26 cellular contexts compared by ENCODE assay signal in genomic region chr10:76779821-76780281, GRCh38.
DNase-seq lines count a peak whose midpoint lies in the region; ATAC-seq and TF ChIP-seq lines count a peak whose summit lies in the region.
"Had no signal": no experiment of that assay in that cellular context is flagged by ENCODE, and none has a peak within 500 bp of the region (broad histone marks: within the 10 kb centered on the region; RNA-seq: fewer than 3 reads in every experiment).

No MANE protein-coding gene starts in this region.

- H3K27ac Mint-ChIP-seq in brain: peak overlapping the region; percentile 6 to 96 (median 79)
- H3K27ac Mint-ChIP-seq in activated CD4-positive, alpha-beta T cell treated with anti-CD3 and anti-CD28 coated beads, Interleukin-2, amount 10 ng/mL, durations not matched to agents 7 days and 5 days: no peak overlapping the region
- H3K27ac Mint-ChIP-seq in activated CD8-positive, alpha-beta T cell treated with anti-CD3 and anti-CD28 coated beads for 36 hours: no peak overlapping the region
- H3K27ac Mint-ChIP-seq: stimulated activated memory B cell treated with anti-CD40 and anti-IgM and Interleukin-4, amounts not matched to agents 10 μg/mL and 1 μg/mL and 100 μg/mL, for 72 hours had no signal

- peaks cover 26% of the 10 kb centered on the region for H3K27me3 Mint-ChIP-seq in brain
- no peaks in the 10 kb centered on the region for H3K27me3 Mint-ChIP-seq in activated CD4-positive, alpha-beta T cell treated with anti-CD3 and anti-CD28 coated beads, Interleukin-2, amount 10 ng/mL, durations not matched to agents 7 days and 5 days
- peaks cover 1% of the 10 kb centered on the region for H3K27me3 Mint-ChIP-seq in activated CD8-positive, alpha-beta T cell treated with anti-CD3 and anti-CD28 coated beads for 36 hours
- H3K27me3 Mint-ChIP-seq: stimulated activated memory B cell treated with anti-CD40 and anti-IgM and Interleukin-4, amounts not matched to agents 10 μg/mL and 1 μg/mL and 100 μg/mL, for 72 hours had no signal

- no peak for TF ChIP-seq EP300 in tibial nerve (IDR thresholded peaks at IDR 0.05)

- H3K9me3 ChIP-seq in muscle layer of colon (ENCODE audit: low read length) (no peaks in the 10 kb centered on the region), tibial nerve (peaks cover 0 to 15% (median 0%) of the 10 kb centered on the region in 4 donors)
- H3K9me3 ChIP-seq: vagina had no signal

- POLR2A ChIA-PET in HEK293T (lab: Yijun Ruan, JAX): no interaction called here
- POLR2A ChIA-PET in activated CD4-positive, alpha-beta T cell treated with anti-CD3 and anti-CD28 coated beads, Interleukin-2, amount 10 ng/mL, durations not matched to agents 7 days and 5 days (lab: Charles Lee): no interaction called here
- POLR2A ChIA-PET in activated CD8-positive, alpha-beta T cell treated with anti-CD3 and anti-CD28 coated beads for 36 hours (lab: Charles Lee): no interaction called here

- H3K4me1 ChIP-seq in muscle layer of colon (ENCODE audit: insufficient read depth, low read length) (peaks cover 27% of the 10 kb centered on the region), tibial nerve (peaks cover 0 to 9% (median 3%) of the 10 kb centered on the region in 4 donors)
- H3K4me1 ChIP-seq: foreskin keratinocyte, spleen, vagina had no signal

- no peak for TF ChIP-seq POLR2A in tibial nerve (IDR thresholded peaks at IDR 0.05)

- TF ChIP-seq CTCF in brain (conservative IDR thresholded peaks at IDR 0.05) (no peak), tibial nerve (IDR thresholded peaks at IDR 0.05) (no peak)
- no peak for TF ChIP-seq CTCF in activated CD8-positive, alpha-beta T cell treated with anti-CD3 and anti-CD28 coated beads for 36 hours (IDR thresholded peaks at IDR 0.05)

- CTCF ChIA-PET in HEK293T (lab: Yijun Ruan, JAX): interaction anchor here (0.8 kb wide), 1 partner anchor 213 kb away, joined by 3 read pairs; no protein-coding TSS in a partner anchor
- CTCF ChIA-PET in activated CD4-positive, alpha-beta T cell treated with anti-CD3 and anti-CD28 coated beads, Interleukin-2, amount 10 ng/mL, durations not matched to agents 7 days and 5 days (lab: Charles Lee): no interaction called here
- CTCF ChIA-PET in activated CD8-positive, alpha-beta T cell treated with anti-CD3 and anti-CD28 coated beads for 36 hours (lab: Charles Lee): no interaction called here

- DNase-seq in HEK293T (ENCODE audit: extremely low spot score) (no peak), tibial nerve (ENCODE audit: low spot score in 2 of 2) (no peak), AG08395 (ENCODE audit: low spot score) (no peak), activated gamma-delta T cell (lab: John Stamatoyannopoulos, UW) (no peak)
- DNase-seq in activated CD4-positive, alpha-beta T cell treated with anti-CD3 and anti-CD28 coated beads, Interleukin-2, amount 10 ng/mL, durations not matched to agents 7 days and 5 days: no peak
- no peak for DNase-seq in activated CD8-positive, alpha-beta T cell treated with anti-CD3 and anti-CD28 coated beads for 36 hours
- DNase-seq: activated CD4-positive, alpha-beta T cell treated with anti-CD3 and anti-CD28 coated beads for 1 hour; activated CD8-positive, alpha-beta memory T cell treated with anti-CD3 and anti-CD28 coated beads for 24 hours; activated T-cell treated with anti-CD3 and anti-CD28 coated beads, Interleukin-2, amount 50 U/mL, for 1 hour; effector memory CD4-positive, alpha-beta T cell; foreskin keratinocyte; heart right ventricle; left ventricle myocardium superior; mucosa of descending colon; NCI-H524; PC-9; SHP77 treated with DMSO at 0.1 percent for 48 hours; spleen; stimulated activated CD4-positive, alpha-beta T cell treated with anti-CD3 and anti-CD28 coated beads, Interleukin-2, amount 100 ng/mL, for 48 hours; T-helper 1 cell had no signal

- peaks cover 18% of the 10 kb centered on the region for H3K4me1 Mint-ChIP-seq in brain
- no peaks in the 10 kb centered on the region for H3K4me1 Mint-ChIP-seq in activated CD4-positive, alpha-beta T cell treated with anti-CD3 and anti-CD28 coated beads, Interleukin-2, amount 10 ng/mL, durations not matched to agents 7 days and 5 days
- H3K4me1 Mint-ChIP-seq in activated CD8-positive, alpha-beta T cell treated with anti-CD3 and anti-CD28 coated beads for 36 hours (ENCODE audit: low read depth): no peaks in the 10 kb centered on the region
- H3K4me1 Mint-ChIP-seq: stimulated activated memory B cell treated with anti-CD40 and anti-IgM and Interleukin-4, amounts not matched to agents 10 μg/mL and 1 μg/mL and 100 μg/mL, for 72 hours had no signal

- H3K4me3 ChIP-seq in muscle layer of colon (ENCODE audit: low read depth in 1 of 2, low read length in 2 of 2) (no peak overlapping the region), tibial nerve (no peak overlapping the region)
- H3K4me3 ChIP-seq: heart right ventricle, mucosa of descending colon, PC-9, spleen, vagina had no signal

- no peak overlapping the region for H3K9ac ChIP-seq in muscle layer of colon (ENCODE audit: low read length)
- H3K9ac ChIP-seq: KMS-11 had no signal

- H3K36me3 Mint-ChIP-seq in brain: no peaks in the 10 kb centered on the region
- H3K36me3 Mint-ChIP-seq in activated CD4-positive, alpha-beta T cell treated with anti-CD3 and anti-CD28 coated beads, Interleukin-2, amount 10 ng/mL, durations not matched to agents 7 days and 5 days (ENCODE audit: low read depth): no peaks in the 10 kb centered on the region
- H3K36me3 Mint-ChIP-seq in activated CD8-positive, alpha-beta T cell treated with anti-CD3 and anti-CD28 coated beads for 36 hours (ENCODE audit: low read depth): no peaks in the 10 kb centered on the region
- H3K36me3 Mint-ChIP-seq: stimulated activated memory B cell treated with anti-CD40 and anti-IgM and Interleukin-4, amounts not matched to agents 10 μg/mL and 1 μg/mL and 100 μg/mL, for 72 hours had no signal

- peak overlapping the region in 3 of 5 experiments; percentile 39 to 61 (median 44) for H3K4me3 Mint-ChIP-seq in brain
- no peak overlapping the region for H3K4me3 Mint-ChIP-seq in activated CD4-positive, alpha-beta T cell treated with anti-CD3 and anti-CD28 coated beads, Interleukin-2, amount 10 ng/mL, durations not matched to agents 7 days and 5 days
- no peak overlapping the region for H3K4me3 Mint-ChIP-seq in activated CD8-positive, alpha-beta T cell treated with anti-CD3 and anti-CD28 coated beads for 36 hours
- H3K4me3 Mint-ChIP-seq: stimulated activated memory B cell treated with anti-CD40 and anti-IgM and Interleukin-4, amounts not matched to agents 10 μg/mL and 1 μg/mL and 100 μg/mL, for 72 hours had no signal

- H3K27ac ChIP-seq in muscle layer of colon (ENCODE audit: low read depth, low read length) (peak overlapping the region; percentile 69), tibial nerve (peak overlapping the region; percentile 27 to 86 (median 54))
- H3K27ac ChIP-seq: brain microvascular endothelial cell, foreskin keratinocyte, KMS-11, PC-9, spleen, vagina had no signal

- intact Hi-C loops in activated CD8-positive, alpha-beta T cell treated with anti-CD3 and anti-CD28 coated beads for 36 hours (cut with micrococcal nuclease): no loop called here

- H3K9me3 Mint-ChIP-seq in brain: peaks cover 8 to 19% (median 16%) of the 10 kb centered on the region in 5 experiments
- H3K9me3 Mint-ChIP-seq in activated CD4-positive, alpha-beta T cell treated with anti-CD3 and anti-CD28 coated beads, Interleukin-2, amount 10 ng/mL, durations not matched to agents 7 days and 5 days: peaks cover 4% of the 10 kb centered on the region
- H3K9me3 Mint-ChIP-seq in activated CD8-positive, alpha-beta T cell treated with anti-CD3 and anti-CD28 coated beads for 36 hours: peaks cover 2% of the 10 kb centered on the region

- H3K36me3 ChIP-seq in muscle layer of colon (ENCODE audit: insufficient read depth, low read length): no peaks in the 10 kb centered on the region
- H3K36me3 ChIP-seq in tibial nerve: no peaks in the 10 kb centered on the region
- H3K36me3 ChIP-seq: brain microvascular endothelial cell, heart right ventricle, spleen, vagina had no signal

- H3K27me3 ChIP-seq in muscle layer of colon (ENCODE audit: control insufficient read depth in 1 of 2, insufficient read depth in 2 of 2, low read length in 2 of 2): no peaks in the 10 kb centered on the region
- no peaks in the 10 kb centered on the region for H3K27me3 ChIP-seq in tibial nerve
- H3K27me3 ChIP-seq: brain microvascular endothelial cell, foreskin keratinocyte, heart right ventricle, spleen, vagina had no signal

- WGBS in tibial nerve, 2 donors: 49 to 53% methylated on average over 6 of the region's 6 CpGs

- ATAC-seq in activated CD8-positive, alpha-beta T cell treated with anti-CD3 and anti-CD28 coated beads for 36 hours: no peak
- ATAC-seq: foreskin keratinocyte; heart right ventricle; left ventricle myocardium superior; mucosa of descending colon; stimulated activated memory B cell treated with anti-CD40 and anti-IgM and Interleukin-4, amounts not matched to agents 10 μg/mL and 1 μg/mL and 100 μg/mL, for 72 hours had no signal

TF ChIP-seq in HEK293T, 16 proteins besides CTCF, POLR2A, EP300 and RAD21:
- TF ChIP-seq ZNF384 (IDR thresholded peaks at IDR 0.05): no peak
- TF ChIP-seq, protein P1, sequence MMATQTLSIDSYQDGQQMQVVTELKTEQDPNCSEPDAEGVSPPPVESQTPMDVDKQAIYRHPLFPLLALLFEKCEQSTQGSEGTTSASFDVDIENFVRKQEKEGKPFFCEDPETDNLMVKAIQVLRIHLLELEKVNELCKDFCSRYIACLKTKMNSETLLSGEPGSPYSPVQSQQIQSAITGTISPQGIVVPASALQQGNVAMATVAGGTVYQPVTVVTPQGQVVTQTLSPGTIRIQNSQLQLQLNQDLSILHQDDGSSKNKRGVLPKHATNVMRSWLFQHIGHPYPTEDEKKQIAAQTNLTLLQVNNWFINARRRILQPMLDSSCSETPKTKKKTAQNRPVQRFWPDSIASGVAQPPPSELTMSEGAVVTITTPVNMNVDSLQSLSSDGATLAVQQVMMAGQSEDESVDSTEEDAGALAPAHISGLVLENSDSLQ (IDR thresholded peaks at IDR 0.05): peak; percentile 70

Comparison
In these comparisons a context has a peak if more than half of its experiments do, and no peak if none do; other contexts are left out.
1. H3K27ac Mint-ChIP-seq: peak in brain (5 of 5); none in activated CD4-positive, alpha-beta T cell treated with anti-CD3 and anti-CD28 coated beads, Interleukin-2, amount 10 ng/mL, durations not matched to agents 7 days and 5 days (single experiment) and activated CD8-positive, alpha-beta T cell treated with anti-CD3 and anti-CD28 coated beads for 36 hours (single experiment).
2. H3K4me3 Mint-ChIP-seq: peak in brain (3 of 5); none in activated CD4-positive, alpha-beta T cell treated with anti-CD3 and anti-CD28 coated beads, Interleukin-2, amount 10 ng/mL, durations not matched to agents 7 days and 5 days (single experiment) and activated CD8-positive, alpha-beta T cell treated with anti-CD3 and anti-CD28 coated beads for 36 hours (single experiment).